16 cellular contexts compared by ENCODE assay signal in the genomic region with DNA sequence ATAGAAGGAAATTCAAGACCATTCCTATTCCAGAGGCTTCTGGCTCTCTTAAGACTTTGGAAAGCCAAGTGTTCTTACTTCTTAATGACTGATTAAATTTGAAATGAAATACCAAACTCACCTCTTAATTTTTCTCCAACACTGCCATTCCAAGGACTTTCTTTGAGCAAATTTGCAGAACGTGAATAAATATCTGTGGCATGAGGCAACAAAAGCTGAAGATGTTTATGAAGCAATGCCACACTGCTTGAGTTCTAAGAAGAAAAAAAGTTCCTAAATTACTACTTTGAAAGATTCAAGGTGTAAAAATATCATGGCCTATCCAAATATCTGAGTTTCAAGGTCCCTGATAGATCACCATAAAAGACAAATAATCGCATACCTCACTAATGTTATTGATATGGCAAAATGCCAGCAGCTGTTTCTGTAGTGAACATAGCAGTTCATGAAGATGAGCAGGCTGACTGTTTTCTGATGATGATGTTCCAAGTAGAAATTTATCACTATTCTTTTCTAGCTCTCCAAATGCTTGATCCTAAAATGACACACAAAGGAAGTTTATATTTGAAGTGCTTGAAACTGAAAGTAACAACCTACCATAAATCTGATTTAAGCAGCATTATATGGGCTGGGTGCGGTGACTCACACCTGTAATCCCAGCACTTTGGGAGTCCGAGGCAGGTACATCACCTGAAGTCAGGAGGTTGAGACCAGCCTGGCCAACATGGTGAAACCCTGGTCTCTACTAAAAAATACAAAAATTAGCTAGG.
DNase-seq lines count a peak whose midpoint lies in the region; ATAC-seq and TF ChIP-seq lines count a peak whose summit lies in the region.
"Had no signal": no experiment of that assay in that cellular context is flagged by ENCODE, and none has a peak within 500 bp of the region (broad histone marks: within the 10 kb centered on the region; RNA-seq: fewer than 3 reads in every experiment).

No MANE protein-coding gene starts in this region.

- peaks cover 5 to 87% (median 30%) of the 10 kb centered on the region in 3 donors for H3K36me3 Mint-ChIP-seq in CD8-positive, alpha-beta memory T cell
- peaks cover 34% of the 10 kb centered on the region for H3K36me3 Mint-ChIP-seq in natural killer cell

- H2AFZ ChIP-seq in PC-3 (ENCODE audit: low read length): no peak overlapping the region

- TF ChIP-seq CTCF in PC-3 (conservative IDR thresholded peaks at IDR 0.05; ENCODE audit: low read depth, low read length) (no peak), natural killer cell (IDR thresholded peaks at IDR 0.05) (no peak)

- H3K9me3 ChIP-seq in CD8-positive, alpha-beta memory T cell (ENCODE audit: low read length): no peaks in the 10 kb centered on the region
- H3K9me3 ChIP-seq in PC-3 (ENCODE audit: low read length) (no peaks in the 10 kb centered on the region), adipocyte (ENCODE audit: control insufficient read depth, low read length) (no peaks in the 10 kb centered on the region)
- H3K9me3 ChIP-seq: BLaER1 treated with 17β-estradiol and CSF1 and Interleukin-3, amounts not matched to agents 10 nM and 100 nM; neutrophil had no signal

- no TSS peak for BruUV-seq in PC-3 (replicated peaks; lab: Mats Ljungman, UMichigan)

- no peaks in the 10 kb centered on the region for H4K20me1 ChIP-seq in PC-3 (ENCODE audit: low read length)
- H4K20me1 ChIP-seq: BLaER1 treated with 17β-estradiol and CSF1 and Interleukin-3, amounts not matched to agents 10 nM and 100 nM had no signal

- ATAC-seq in PC-3: no peak
- ATAC-seq in natural killer cell: no peak
- no peak for ATAC-seq in GM21360 (IDR thresholded peaks at IDR 0.05; ENCODE audit: unreplicated experiment)
- ATAC-seq: HepG2; Right ventricle myocardium inferior; stimulated activated memory B cell treated with anti-CD40 and anti-IgM and Interleukin-4, amounts not matched to agents 10 μg/mL and 1 μg/mL and 100 μg/mL, for 72 hours had no signal

- no peak for DNase-seq in CD8-positive, alpha-beta memory T cell
- DNase-seq in PC-3: peak; percentile 25
- peak; percentile 6 for DNase-seq in adipocyte (ENCODE audit: low read depth)
- no peak for DNase-seq in natural killer cell
- DNase-seq in activated gamma-delta T cell (lab: John Stamatoyannopoulos, UW): no peak
- DNase-seq in HPDE6-E6E7 (ENCODE audit: extremely low spot score): no peak
- DNase-seq: cerebellar nuclear complex, H7, NCI-H2171 had no signal

- H3K27me3 ChIP-seq in CD8-positive, alpha-beta memory T cell (ENCODE audit: insufficient read depth, low read length, poor library complexity, severe bottlenecking): no peaks in the 10 kb centered on the region
- H3K27me3 ChIP-seq in PC-3 (ENCODE audit: low read length) (no peaks in the 10 kb centered on the region), adipocyte (replicated peaks; ENCODE audit: control insufficient read depth, insufficient read depth, low read length) (no peaks in the 10 kb centered on the region)
- H3K27me3 ChIP-seq: BLaER1 treated with 17β-estradiol and CSF1 and Interleukin-3, amounts not matched to agents 10 nM and 100 nM; neutrophil had no signal

- H3K27me3 Mint-ChIP-seq in CD8-positive, alpha-beta memory T cell: no peaks in the 10 kb centered on the region
- H3K27me3 Mint-ChIP-seq in natural killer cell (ENCODE audit: low read depth in 2 of 2): no peaks in the 10 kb centered on the region
- H3K27me3 Mint-ChIP-seq: memory B cell; stimulated activated memory B cell treated with anti-CD40 and anti-IgM and Interleukin-4, amounts not matched to agents 10 μg/mL and 1 μg/mL and 100 μg/mL, for 72 hours had no signal

- no peak overlapping the region for H3K27ac ChIP-seq in CD8-positive, alpha-beta memory T cell (ENCODE audit: low read depth, low read length)
- no peak overlapping the region for H3K27ac ChIP-seq in PC-3 (ENCODE audit: low read length)
- H3K27ac ChIP-seq: BLaER1 treated with 17β-estradiol and CSF1 and Interleukin-3, amounts not matched to agents 10 nM and 100 nM; neutrophil had no signal

- no peak overlapping the region for H3K4me3 Mint-ChIP-seq in CD8-positive, alpha-beta memory T cell
- no peak overlapping the region for H3K4me3 Mint-ChIP-seq in natural killer cell
- H3K4me3 Mint-ChIP-seq: memory B cell; stimulated activated memory B cell treated with anti-CD40 and anti-IgM and Interleukin-4, amounts not matched to agents 10 μg/mL and 1 μg/mL and 100 μg/mL, for 72 hours had no signal

- peaks cover 42% of the 10 kb centered on the region for H3K36me3 ChIP-seq in CD8-positive, alpha-beta memory T cell (ENCODE audit: insufficient read depth, low read length)
- H3K36me3 ChIP-seq in PC-3 (ENCODE audit: low read depth, low read length) (peaks cover 10% of the 10 kb centered on the region), adipocyte (ENCODE audit: control insufficient read depth, insufficient read depth, low read length, severe bottlenecking) (peaks cover 84% of the 10 kb centered on the region)

- H3K9ac ChIP-seq in PC-3 (ENCODE audit: low read length) (no peak overlapping the region), adipocyte (ENCODE audit: low read length) (no peak overlapping the region)
- H3K9ac ChIP-seq: BLaER1 treated with 17β-estradiol and CSF1 and Interleukin-3, amounts not matched to agents 10 nM and 100 nM had no signal

- H3K79me2 ChIP-seq in PC-3 (ENCODE audit: low read length): no peaks in the 10 kb centered on the region

- no peaks in the 10 kb centered on the region for H3K9me3 Mint-ChIP-seq in CD8-positive, alpha-beta memory T cell
- no peaks in the 10 kb centered on the region for H3K9me3 Mint-ChIP-seq in natural killer cell
- H3K9me3 Mint-ChIP-seq: memory B cell; stimulated activated memory B cell treated with anti-CD40 and anti-IgM and Interleukin-4, amounts not matched to agents 10 μg/mL and 1 μg/mL and 100 μg/mL, for 72 hours had no signal

- POLR2A ChIA-PET in CD8-positive, alpha-beta memory T cell (lab: Charles Lee): interaction anchor here (0.6 kb wide), 1 partner anchor 533 kb away, joined by 3 read pairs; no protein-coding TSS in a partner anchor
- POLR2A ChIA-PET in PC-3 (lab: Charles Lee; ENCODE audit: unreplicated experiment): interaction anchor here (0.7 kb wide), 1 partner anchor 23 kb away, joined by 13 read pairs; no protein-coding TSS in a partner anchor

- peaks cover 5 to 15% (median 15%) of the 10 kb centered on the region in 3 donors for H3K4me1 Mint-ChIP-seq in CD8-positive, alpha-beta memory T cell
- peaks cover 0 to 6% of the 10 kb centered on the region in 2 donors for H3K4me1 Mint-ChIP-seq in natural killer cell
- H3K4me1 Mint-ChIP-seq: memory B cell had no signal

- H3K9me2 ChIP-seq in PC-3 (replicated peaks; ENCODE audit: low read length): no peaks in the 10 kb centered on the region

- no peak overlapping the region for H3K4me3 ChIP-seq in CD8-positive, alpha-beta memory T cell (ENCODE audit: low read length)
- no peak overlapping the region for H3K4me3 ChIP-seq in PC-3 (ENCODE audit: low read length)
- no peak overlapping the region for H3K4me3 ChIP-seq in adipocyte (ENCODE audit: low read length)
- H3K4me3 ChIP-seq: BLaER1 treated with 17β-estradiol and CSF1 and Interleukin-3, amounts not matched to agents 10 nM and 100 nM had no signal

- H3F3A ChIP-seq in PC-3 (ENCODE audit: low read length, unreplicated experiment): no peaks in the 10 kb centered on the region

- CTCF ChIA-PET in CD8-positive, alpha-beta memory T cell (lab: Charles Lee): interaction anchor here (1.3 to 1.7 kb wide), 2 partner anchors 23 to 24 kb away, joined by 4 to 5 read pairs; no protein-coding TSS in a partner anchor
- CTCF ChIA-PET in PC-3 (lab: Charles Lee): no interaction called here

- H3K27ac Mint-ChIP-seq in CD8-positive, alpha-beta memory T cell: peak overlapping the region in 5 of 8 donors; percentile 7 to 93 (median 27)
- peak overlapping the region; percentile 5 to 77 for H3K27ac Mint-ChIP-seq in natural killer cell
- H3K27ac Mint-ChIP-seq: stimulated activated memory B cell treated with anti-CD40 and anti-IgM and Interleukin-4, amounts not matched to agents 10 μg/mL and 1 μg/mL and 100 μg/mL, for 72 hours had no signal

- no peak overlapping the region for H3K4me2 ChIP-seq in PC-3 (ENCODE audit: low read length)
- H3K4me2 ChIP-seq: BLaER1 treated with 17β-estradiol and CSF1 and Interleukin-3, amounts not matched to agents 10 nM and 100 nM had no signal

- no peaks in the 10 kb centered on the region for H3K4me1 ChIP-seq in CD8-positive, alpha-beta memory T cell (ENCODE audit: insufficient read depth, low read length)
- H3K4me1 ChIP-seq in PC-3 (ENCODE audit: insufficient read depth, low read length) (no peaks in the 10 kb centered on the region), adipocyte (ENCODE audit: control insufficient read depth, insufficient read depth, low read length) (peaks cover 18% of the 10 kb centered on the region)
- H3K4me1 ChIP-seq: BLaER1 treated with 17β-estradiol and CSF1 and Interleukin-3, amounts not matched to agents 10 nM and 100 nM had no signal

- intact Hi-C loops in PC-3 (cut with micrococcal nuclease) (no loop called here), natural killer cell (cut with micrococcal nuclease) (no loop called here)

Comparison
In these comparisons a context has a peak if more than half of its experiments do, and no peak if none do; other contexts are left out.
1. DNase-seq: peak in PC-3 (single experiment) and adipocyte (single experiment); none in CD8-positive, alpha-beta memory T cell (0 of 5), natural killer cell (single experiment), activated gamma-delta T cell (single experiment) and HPDE6-E6E7 (single experiment).